Comparison of ENCODE assay signal across 8 cellular contexts in the genomic region with DNA sequence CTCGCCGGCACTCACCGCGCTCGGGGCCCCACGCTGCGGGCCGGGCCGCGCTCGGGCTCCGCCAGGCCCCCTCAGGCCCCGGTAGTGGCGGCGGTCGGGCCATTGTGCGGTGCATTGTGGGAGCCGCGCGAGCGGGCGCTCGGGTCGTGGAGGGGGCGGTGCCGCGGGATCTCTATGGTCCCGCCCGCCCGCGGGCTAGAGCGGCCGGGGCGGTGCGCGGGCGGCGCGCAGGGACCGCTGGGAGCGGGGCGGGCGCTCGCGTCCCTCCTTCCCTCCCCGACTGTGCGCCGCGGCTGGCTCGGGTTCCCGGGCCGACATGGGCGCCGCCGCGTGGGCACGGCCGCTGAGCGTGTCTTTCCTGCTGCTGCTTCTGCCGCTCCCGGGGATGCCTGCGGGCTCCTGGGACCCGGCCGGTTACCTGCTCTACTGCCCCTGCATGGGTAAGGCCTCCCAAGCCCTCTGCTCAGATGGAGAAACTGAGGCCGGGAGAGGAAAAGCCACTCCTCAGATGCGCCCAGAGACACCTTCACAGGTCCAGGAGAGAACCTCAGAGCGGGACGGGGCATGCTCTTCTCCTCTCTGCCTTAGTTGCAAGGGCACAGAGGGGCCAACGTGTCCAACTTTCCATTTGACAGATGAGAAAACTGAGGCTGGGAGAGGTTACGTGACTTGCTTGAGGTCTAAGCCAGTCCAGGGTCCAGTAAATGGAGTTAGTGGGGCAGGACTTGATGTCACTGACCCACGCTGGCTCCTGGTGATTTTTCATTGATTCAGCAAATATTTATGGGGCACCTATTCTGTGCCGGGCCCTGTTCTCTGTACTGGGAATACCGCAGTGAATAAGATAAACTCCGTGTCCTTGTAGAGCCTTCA. TPM values are rescaled to one million over a fixed set of nuclear protein-coding genes. Genes with fewer than 3 reads are reported as not detected.
A peak's percentile ranks its signal among the peaks of the same experiment; 100 is the strongest.
DNase-seq lines count a peak whose midpoint lies in the region; ATAC-seq and TF ChIP-seq lines count a peak whose summit lies in the region.

A gene with protein sequence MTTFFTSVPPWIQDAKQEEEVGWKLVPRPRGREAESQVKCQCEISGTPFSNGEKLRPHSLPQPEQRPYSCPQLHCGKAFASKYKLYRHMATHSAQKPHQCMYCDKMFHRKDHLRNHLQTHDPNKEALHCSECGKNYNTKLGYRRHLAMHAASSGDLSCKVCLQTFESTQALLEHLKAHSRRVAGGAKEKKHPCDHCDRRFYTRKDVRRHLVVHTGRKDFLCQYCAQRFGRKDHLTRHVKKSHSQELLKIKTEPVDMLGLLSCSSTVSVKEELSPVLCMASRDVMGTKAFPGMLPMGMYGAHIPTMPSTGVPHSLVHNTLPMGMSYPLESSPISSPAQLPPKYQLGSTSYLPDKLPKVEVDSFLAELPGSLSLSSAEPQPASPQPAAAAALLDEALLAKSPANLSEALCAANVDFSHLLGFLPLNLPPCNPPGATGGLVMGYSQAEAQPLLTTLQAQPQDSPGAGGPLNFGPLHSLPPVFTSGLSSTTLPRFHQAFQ (minus strand): TSS at position 118 of the 873 bp plus-strand sequence. CDS start 5,565 bp downstream, outside the sequence.
A gene (plus strand): TSS at position 255 of the 873 bp plus-strand sequence. CDS start 62 bp downstream, at position 317.

- peak within 1 kb of the TSS; percentile 97 for H3K4me3 ChIP-seq in GM08714 (ENCODE audit: low read length)
- H3K4me3 ChIP-seq in MG63 = peak within 1 kb of the TSS; percentile 100

- ATAC-seq in omental fat pad (ENCODE audit: low FRiP score) = peak; percentile 96

- DNase-seq in HCEC 1CT (peak; percentile 88), MG63 (peak; percentile 86), SK-N-DZ (ENCODE audit: low spot score) (peak; percentile 87), germinal center (ENCODE audit: low spot score) (peak; percentile 99), omental fat pad (ENCODE audit: low spot score) (peak; percentile 59)
- peak; percentile 91 for DNase-seq in activated naive CD4-positive, alpha-beta T cell treated with Interleukin-2 at 50 U/mL for 16 hours

- H3K27ac ChIP-seq in temporal lobe (ENCODE audit: low read depth, low read length) = peak within 1 kb of the TSS; percentile 80

- H3K36me3 ChIP-seq in MG63 = peaks cover 33% of the 10 kb centered on the region

- H3K27me3 ChIP-seq in MG63 = no peaks in the 10 kb centered on the region

- TF ChIP-seq CTCF in omental fat pad (IDR thresholded peaks at IDR 0.05) = no peak

- no peaks in the 10 kb centered on the region for H3K9me3 ChIP-seq in MG63

RNA-seq across cellular contexts. Expression of the first gene that starts in this region (rescaled TPM):
- 0.40 and 0.49 TPM in 2 replicates for total RNA-seq in MG63 (2014; rRNA removed; shearing (Covaris generic); ENCODE audit: low replicate concordance)
- polyA plus RNA-seq in SK-N-DZ (2014; cell fraction: cytosol; rRNA removed) = 10.9 and 12.5 TPM in 2 replicates
- 4.4 and 12.4 TPM in 2 replicates for polyA plus RNA-seq in SK-N-DZ (2014; cell fraction: nucleus; rRNA removed)
- 10 to 100 TPM in 2 of 4 donors, 1 to 10 TPM in 2; 4.1 to 12.5 (median 8.1) TPM for total RNA-seq in omental fat pad
- total RNA-seq in temporal lobe = 2.2 TPM

RNA-seq across cellular contexts. Expression of the second gene that starts in this region (rescaled TPM):
- total RNA-seq in MG63 (2014; rRNA removed; shearing (Covaris generic); ENCODE audit: low replicate concordance) = 42.7 and 56.6 TPM in 2 replicates
- polyA plus RNA-seq in SK-N-DZ (2014; cell fraction: cytosol; rRNA removed) = 30.0 and 38.8 TPM in 2 replicates
- polyA plus RNA-seq in SK-N-DZ (2014; cell fraction: nucleus; rRNA removed) = 14.4 and 15.3 TPM in 2 replicates
- 10 to 100 TPM; 23.1 to 38.0 (median 27.8) TPM for total RNA-seq in omental fat pad
- 13.8 TPM for total RNA-seq in temporal lobe

Comparison
In these comparisons a context has a peak if more than half of its experiments do, and no peak if none do; other contexts are left out.
1. Peak in every context shown above with its lines: DNase-seq, ATAC-seq, H3K4me3 ChIP-seq and H3K27ac ChIP-seq.